Comparison of ENCODE assay signal across 23 cellular contexts in the genomic region with DNA sequence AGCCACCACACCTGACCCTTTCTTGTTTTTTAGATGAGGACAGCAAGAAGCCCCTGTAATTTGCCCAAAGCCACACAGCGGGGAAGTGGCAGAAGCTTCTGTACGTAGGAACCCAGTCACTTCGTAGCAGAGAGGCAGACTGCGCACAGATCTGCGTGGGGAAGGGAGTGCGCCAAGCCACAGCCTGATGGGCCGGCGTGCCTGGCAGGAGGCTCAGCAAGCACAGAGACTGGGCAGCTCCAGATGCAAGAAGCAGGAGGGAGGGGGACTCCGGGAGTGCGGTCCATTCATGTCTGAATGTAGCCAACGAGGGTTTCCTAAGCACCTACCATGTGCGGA. TPM values are rescaled to one million over a fixed set of nuclear protein-coding genes. Genes with fewer than 3 reads are reported as not detected.
DNase-seq lines count a peak whose midpoint lies in the region; FAIRE-seq and TF ChIP-seq lines count a peak whose summit lies in the region.
"Had no signal": no experiment of that assay in that cellular context is flagged by ENCODE, and none has a peak within 500 bp of the region (broad histone marks: within the 10 kb centered on the region; RNA-seq: fewer than 3 reads in every experiment).

No MANE protein-coding gene starts in this region.

- H3K4me3 ChIP-seq in NT2/D1 (ENCODE audit: insufficient read length, low read depth) (no peak overlapping the region), osteoblast (ENCODE audit: insufficient read depth, low read length) (no peak overlapping the region), mesendoderm (ENCODE audit: low read length) (no peak overlapping the region)
- H3K4me3 ChIP-seq: GM12878, uterus had no signal

- no peak for FAIRE-seq in HTR-8/SVneo (lab: Jason Lieb, UNC)
- FAIRE-seq: frontal cortex, GM12878 had no signal

- no peak overlapping the region for H4K8ac ChIP-seq in mesendoderm (ENCODE audit: low read depth, low read length)

- H3K4ac ChIP-seq in mesendoderm (ENCODE audit: low read depth, low read length) = no peak overlapping the region

- WGBS in mesendoderm (ENCODE audit: extremely low coverage, insufficient coverage, low lambda C conversion rate) = no CpG with 5 or more reads among the region's 12 CpGs

- H3K23ac ChIP-seq in mesendoderm (ENCODE audit: low read length) = no peak overlapping the region

- H3K4me2 ChIP-seq in osteoblast (ENCODE audit: insufficient read depth, low read length) = no peak overlapping the region
- H3K4me2 ChIP-seq in mesendoderm (ENCODE audit: low read length) = no peak overlapping the region

- TF ChIP-seq CTCF in 22Rv1 (IDR thresholded peaks at IDR 0.05) (no peak), osteoblast (IDR thresholded peaks at IDR 0.05; ENCODE audit: extremely low read depth, low read depth, low read length) (no peak)

- no peak overlapping the region for H2BK15ac ChIP-seq in mesendoderm (replicated peaks; ENCODE audit: low read depth)

- H3K79me2 ChIP-seq in osteoblast (ENCODE audit: insufficient read depth, low read length) (no peaks in the 10 kb centered on the region), mesendoderm (ENCODE audit: control insufficient read depth, insufficient read depth, low read length) (no peaks in the 10 kb centered on the region)

- no peak overlapping the region for H3K18ac ChIP-seq in mesendoderm (ENCODE audit: low read length)

- no peaks in the 10 kb centered on the region for H3K36me3 ChIP-seq in NT2/D1 (ENCODE audit: insufficient read depth, insufficient read length, low read length)
- H3K36me3 ChIP-seq in osteoblast (ENCODE audit: insufficient read depth, low read length) = no peaks in the 10 kb centered on the region
- no peaks in the 10 kb centered on the region for H3K36me3 ChIP-seq in mesendoderm (ENCODE audit: control insufficient read depth, insufficient read depth, low read length)
- H3K36me3 ChIP-seq: uterus had no signal

- no peaks in the 10 kb centered on the region for H3K9me3 ChIP-seq in NT2/D1 (ENCODE audit: insufficient read depth, low read length)
- no peaks in the 10 kb centered on the region for H3K9me3 ChIP-seq in osteoblast (ENCODE audit: low read depth, low read length)
- H3K9me3 ChIP-seq: uterus had no signal

- no peak overlapping the region for H4K5ac ChIP-seq in mesendoderm (ENCODE audit: low read length)

- H3K56ac ChIP-seq in mesendoderm (ENCODE audit: low read length) = no peak overlapping the region

- peak overlapping the region; percentile 42; the same call in 1 of the 2 replicates for H3K27ac ChIP-seq in 22Rv1
- H3K27ac ChIP-seq in osteoblast (ENCODE audit: low read depth, low read length) = no peak overlapping the region
- no peak overlapping the region for H3K27ac ChIP-seq in mesendoderm (ENCODE audit: low read depth, low read length)
- H3K27ac ChIP-seq: uterus had no signal

- DNase-seq in NT2/D1 (ENCODE audit: low read depth, low spot score) (no peak), iPS-NIHi11 (ENCODE audit: low spot score) (peak; percentile 8), osteoblast (ENCODE audit: insufficient read length, low spot score, missing footprints) (peak; percentile 78), mesendoderm (no peak), NCI-H2227 treated with DMSO at 0.1 percent for 48 hours (lab: John Stamatoyannopoulos, UW) (no peak), NCI-H146 treated with DMSO at 0.1 percent for 48 hours (lab: John Stamatoyannopoulos, UW; ENCODE audit: unreplicated experiment) (no peak), HTR-8/SVneo (ENCODE audit: insufficient read length, low spot score) (no peak)
- DNase-seq: activated CD8-positive, alpha-beta memory T cell treated with anti-CD3 and anti-CD28 coated beads, Interleukin-2, amount 50 U/mL, for 48 hours; activated gamma-delta T cell; CD4-positive, alpha-beta T cell; central memory CD4-positive, alpha-beta T cell; erythroblast; KG1; NCI-H1048; NCI-H2081; NCI-H510A; SHP77; stimulated activated naive CD8-positive, alpha-beta T cell treated with anti-CD3 and anti-CD28 coated beads, Interleukin-15, Interleukin-2, amounts not matched to agents 100 U/mL and 50 U/mL, for 24 hours; T-helper 1 cell; uterus had no signal

- H4K20me1 ChIP-seq in osteoblast (ENCODE audit: insufficient read depth, low read length) = no peaks in the 10 kb centered on the region

- H3K4me1 ChIP-seq in NT2/D1 (ENCODE audit: insufficient read depth, insufficient read length) = peaks cover 18% of the 10 kb centered on the region
- H3K4me1 ChIP-seq in osteoblast (ENCODE audit: insufficient read depth, low read length) = peaks cover 5% of the 10 kb centered on the region
- no peaks in the 10 kb centered on the region for H3K4me1 ChIP-seq in mesendoderm (ENCODE audit: control insufficient read depth, low read depth, low read length)

- no peak overlapping the region for H2BK120ac ChIP-seq in mesendoderm (ENCODE audit: low read depth, low read length)

- H2AK5ac ChIP-seq in mesendoderm (ENCODE audit: low read length) = no peak overlapping the region

- no peak overlapping the region for H2AFZ ChIP-seq in osteoblast (ENCODE audit: low read length)

- peaks cover 17% of the 10 kb centered on the region for H3K27me3 ChIP-seq in NT2/D1 (ENCODE audit: insufficient read depth, insufficient read length)
- H3K27me3 ChIP-seq in osteoblast (ENCODE audit: insufficient read depth, low read length) = peaks cover 22% of the 10 kb centered on the region
- H3K27me3 ChIP-seq in mesendoderm (ENCODE audit: insufficient read depth, low read length, poor library complexity) = no peaks in the 10 kb centered on the region
- H3K27me3 ChIP-seq: uterus had no signal

- H3K9ac ChIP-seq in NT2/D1 (ENCODE audit: insufficient read length, low read depth) (peak overlapping the region; percentile 42), mesendoderm (ENCODE audit: low read length) (no peak overlapping the region)

- no peak overlapping the region for H2BK5ac ChIP-seq in mesendoderm (ENCODE audit: low read length)

- H3K79me1 ChIP-seq in mesendoderm (ENCODE audit: low read length) = no peaks in the 10 kb centered on the region

RNA-seq across cellular contexts. Expression of a gene that starts 0.3 kb away (rescaled TPM):
- not detected in 2 replicates for total RNA-seq in osteoblast
- 4.2 TPM for polyA plus RNA-seq in mesendoderm (2013, experiment 1 of 2)
- polyA plus RNA-seq in mesendoderm (2013, experiment 2 of 2) = 3.8 TPM
- total RNA-seq: frontal cortex had no signal

RNA-seq across cellular contexts. Expression of a gene that starts 7.6 kb away (rescaled TPM):
- 30.4 and 31.5 TPM in 2 replicates for total RNA-seq in osteoblast
- 15.2 TPM for polyA plus RNA-seq in mesendoderm (2013, experiment 1 of 2)
- 16.0 TPM for polyA plus RNA-seq in mesendoderm (2013, experiment 2 of 2)

RNA-seq across cellular contexts. Expression of a gene that starts 53.7 kb away (rescaled TPM):
- total RNA-seq in osteoblast = 22.4 and 24.2 TPM in 2 replicates
- polyA plus RNA-seq in mesendoderm (2013, experiment 1 of 2) = 13.1 TPM
- polyA plus RNA-seq in mesendoderm (2013, experiment 2 of 2) = 14.3 TPM

RNA-seq across cellular contexts. Expression of a gene that starts 54.6 kb away (rescaled TPM):
- total RNA-seq in osteoblast = 41.6 and 44.8 TPM in 2 replicates
- polyA plus RNA-seq in mesendoderm (2013, experiment 1 of 2) = 66.5 TPM
- 68.8 TPM for polyA plus RNA-seq in mesendoderm (2013, experiment 2 of 2)

Comparison
In these comparisons a context has a peak if more than half of its experiments do, and no peak if none do; other contexts are left out.
1. DNase-seq: peak in iPS-NIHi11 (single experiment) and osteoblast (single experiment); none in NT2/D1 (single experiment), mesendoderm (single experiment), NCI-H2227 treated with DMSO at 0.1 percent for 48 hours (single experiment), NCI-H146 treated with DMSO at 0.1 percent for 48 hours (single experiment) and HTR-8/SVneo (single experiment).